2 cellular contexts compared by ENCODE assay signal in genomic region chr6:89299451-89299850, GRCh38.
A peak's percentile ranks its signal among the peaks of the same experiment; 100 is the strongest.
TF ChIP-seq lines count a peak whose summit lies in the region.

No MANE protein-coding gene starts in this region.

TF ChIP-seq in HepG2, 621 proteins besides CTCF, POLR2A, EP300 and RAD21:
- TF ChIP-seq ZNF281 (CRISPR knock-in tag; IDR thresholded peaks at IDR 0.05; ENCODE audit: borderline replicate concordance) (no peak), JARID2 (CRISPR knock-in tag; IDR thresholded peaks at IDR 0.05; ENCODE audit: insufficient replicate concordance) (no peak), DMAP1 (CRISPR knock-in tag; IDR thresholded peaks at IDR 0.05) (no peak), ZFP90 (CRISPR knock-in tag; IDR thresholded peaks at IDR 0.05; ENCODE audit: borderline replicate concordance) (no peak), ZNF782 (CRISPR knock-in tag; IDR thresholded peaks at IDR 0.05; ENCODE audit: borderline replicate concordance) (no peak), REXO4 (CRISPR knock-in tag; IDR thresholded peaks at IDR 0.05; ENCODE audit: borderline replicate concordance) (no peak), ARNT2 (CRISPR knock-in tag; IDR thresholded peaks at IDR 0.05; ENCODE audit: low read depth) (no peak)

TF ChIP-seq in endothelial cell of umbilical vein, 7 proteins besides CTCF, POLR2A, EP300 and RAD21:
- TF ChIP-seq MAX (IDR thresholded peaks at IDR 0.05; ENCODE audit: insufficient read depth, insufficient read length) (no peak), JUN (IDR thresholded peaks at IDR 0.05; ENCODE audit: borderline replicate concordance, insufficient read depth, insufficient read length, low read depth) (peak; percentile 47), POLR2AphosphoS5 (IDR thresholded peaks at IDR 0.05; ENCODE audit: insufficient read depth, low read depth, low read length) (peak; percentile 30), FOS (IDR thresholded peaks at IDR 0.05; ENCODE audit: borderline replicate concordance, insufficient read depth, low read length) (peak; percentile 53)
